In the genomic region with DNA sequence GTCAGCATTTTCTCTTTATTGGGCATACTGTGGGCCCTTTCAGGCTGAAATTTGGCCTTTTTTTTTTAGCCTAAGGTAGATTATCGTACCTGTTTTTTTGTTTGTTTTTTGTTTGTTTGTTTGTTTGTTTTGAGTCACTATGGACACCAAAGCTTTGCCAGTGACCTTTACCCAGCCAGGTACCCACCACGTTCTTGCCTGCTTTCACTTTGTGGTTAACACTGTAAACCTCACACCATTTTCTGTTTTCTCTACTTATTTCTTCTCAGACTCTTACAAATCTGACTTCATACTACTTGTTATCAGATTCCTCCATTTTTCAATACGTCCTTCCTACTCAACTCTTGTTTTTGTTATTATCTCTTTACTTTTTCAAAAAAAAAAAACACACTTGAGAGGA, we compare ENCODE assay signal across 21 cellular contexts.
"Had no signal": no experiment of that assay in that cellular context is flagged by ENCODE, and none has a peak within 500 bp of the region (broad histone marks: within the 10 kb centered on the region; RNA-seq: fewer than 3 reads in every experiment).

No MANE protein-coding gene starts in this region.

- H3K9me3 ChIP-seq: mucosa of descending colon, right lobe of liver, spleen, suprapubic skin had no signal

- DNase-seq: activated CD4-positive, alpha-beta T cell treated with anti-CD3 and anti-CD28 coated beads for 36 hours; activated CD8-positive, alpha-beta memory T cell treated with anti-CD3 and anti-CD28 coated beads for 24 hours; activated effector memory CD4-positive, alpha-beta T cell treated with anti-CD3 and anti-CD28 coated beads, Interleukin-2, amount 50 U/mL, for 16 hours; activated T-cell treated with anti-CD3 and anti-CD28 coated beads for 4 hours; foreskin melanocyte; head of caudate nucleus; mammary epithelial cell; mucosa of descending colon; occipital lobe; psoas muscle; right lobe of liver; spleen; stimulated activated CD4-positive, alpha-beta T cell treated with anti-CD3 and anti-CD28 coated beads, Interleukin-1b, Interleukin-23, amount 100 ng/mL, for 48 hours; stimulated activated naive B cell treated with anti-CD40 and anti-IgM and Interleukin-4, amounts not matched to agents 10 μg/mL and 1 μg/mL and 100 μg/mL, for 72 hours; T1000; WERI-Rb-1 had no signal

- H3K27ac ChIP-seq: psoas muscle, spleen, suprapubic skin, WERI-Rb-1 had no signal

- H3K27me3 ChIP-seq: right lobe of liver, spleen, suprapubic skin had no signal

- H3K27me3 Mint-ChIP-seq: activated CD4-positive, alpha-beta T cell treated with anti-CD3 and anti-CD28 coated beads for 36 hours; stimulated activated naive B cell treated with anti-CD40 and anti-IgM and Interleukin-4, amounts not matched to agents 10 μg/mL and 1 μg/mL and 100 μg/mL, for 72 hours; type B pancreatic cell had no signal

- H3K4me1 ChIP-seq: psoas muscle, suprapubic skin had no signal

- ATAC-seq: activated CD4-positive, alpha-beta T cell treated with anti-CD3 and anti-CD28 coated beads for 36 hours; mucosa of descending colon; psoas muscle; stimulated activated naive B cell treated with anti-CD40 and anti-IgM and Interleukin-4, amounts not matched to agents 10 μg/mL and 1 μg/mL and 100 μg/mL, for 72 hours had no signal

- H3K27ac Mint-ChIP-seq: activated CD4-positive, alpha-beta T cell treated with anti-CD3 and anti-CD28 coated beads for 36 hours; nephron; stimulated activated naive B cell treated with anti-CD40 and anti-IgM and Interleukin-4, amounts not matched to agents 10 μg/mL and 1 μg/mL and 100 μg/mL, for 72 hours; type B pancreatic cell had no signal

- FAIRE-seq: bronchial epithelial cell, islet of Langerhans had no signal

- H3K4me3 ChIP-seq: mucosa of descending colon, psoas muscle, right lobe of liver, spleen, suprapubic skin had no signal

- H3K4me3 Mint-ChIP-seq: activated CD4-positive, alpha-beta T cell treated with anti-CD3 and anti-CD28 coated beads for 36 hours; nephron; stimulated activated naive B cell treated with anti-CD40 and anti-IgM and Interleukin-4, amounts not matched to agents 10 μg/mL and 1 μg/mL and 100 μg/mL, for 72 hours; type B pancreatic cell had no signal

- H3K9me3 Mint-ChIP-seq: nephron; stimulated activated naive B cell treated with anti-CD40 and anti-IgM and Interleukin-4, amounts not matched to agents 10 μg/mL and 1 μg/mL and 100 μg/mL, for 72 hours had no signal

- H3K4me1 Mint-ChIP-seq: nephron had no signal
